ENCODE assay signal across 8 cellular contexts in genomic region chr7:10939911-10940747, GRCh38. TPM values are rescaled to one million over a fixed set of nuclear protein-coding genes. Genes with fewer than 3 reads are reported as not detected.
DNase-seq lines count a peak whose midpoint lies in the region; ATAC-seq and TF ChIP-seq lines count a peak whose summit lies in the region.

No MANE protein-coding gene starts in this region.

- 0% methylated on average over 45 to 61 of the region's 61 CpGs for WGBS in testis, 2 donors

- peaks cover 25% of the 10 kb centered on the region for H3K36me3 Mint-ChIP-seq in HFFc6 (ENCODE audit: low read depth)
- H3K36me3 Mint-ChIP-seq in activated naive CD4-positive, alpha-beta T cell treated with anti-CD3 and anti-CD28 coated beads, Interleukin-2, amount 10 ng/mL, durations not matched to agents 7 days and 5 days = peaks cover 25% of the 10 kb centered on the region

- H3K4me1 ChIP-seq in SJSA1 (replicated peaks) (peaks cover 7% of the 10 kb centered on the region), testis (peaks cover 19% of the 10 kb centered on the region)

- peaks cover 7% of the 10 kb centered on the region for H3K27me3 Mint-ChIP-seq in HFFc6 (ENCODE audit: insufficient read depth)
- no peaks in the 10 kb centered on the region for H3K27me3 Mint-ChIP-seq in activated naive CD4-positive, alpha-beta T cell treated with anti-CD3 and anti-CD28 coated beads, Interleukin-2, amount 10 ng/mL, durations not matched to agents 7 days and 5 days

- peak; percentile 53 for TF ChIP-seq POLR2A in testis (IDR thresholded peaks at IDR 0.05)

- no peaks in the 10 kb centered on the region for H3K27me3 ChIP-seq in GM06990 (replicated peaks; ENCODE audit: control insufficient read depth, insufficient read depth, low read length)
- no peaks in the 10 kb centered on the region for H3K27me3 ChIP-seq in SJSA1 (replicated peaks)
- H3K27me3 ChIP-seq in testis = no peaks in the 10 kb centered on the region

- H3K27ac Mint-ChIP-seq in HFFc6 = no peak overlapping the region
- no peak overlapping the region for H3K27ac Mint-ChIP-seq in activated naive CD4-positive, alpha-beta T cell treated with anti-CD3 and anti-CD28 coated beads, Interleukin-2, amount 10 ng/mL, durations not matched to agents 7 days and 5 days

- peak; percentile 99 for ATAC-seq in omental fat pad (ENCODE audit: low FRiP score)

- H3K9me3 ChIP-seq in SJSA1 (replicated peaks) (no peaks in the 10 kb centered on the region), testis (no peaks in the 10 kb centered on the region)

- peaks cover 2% of the 10 kb centered on the region for H3K36me3 ChIP-seq in GM06990 (ENCODE audit: control insufficient read depth, insufficient read depth, low read length)
- H3K36me3 ChIP-seq in SJSA1 = peaks cover 29% of the 10 kb centered on the region
- no peaks in the 10 kb centered on the region for H3K36me3 ChIP-seq in testis (ENCODE audit: low read depth, missing control alignments)

- no peak overlapping the region for H3K4me3 Mint-ChIP-seq in HFFc6
- no peak overlapping the region for H3K4me3 Mint-ChIP-seq in activated naive CD4-positive, alpha-beta T cell treated with anti-CD3 and anti-CD28 coated beads, Interleukin-2, amount 10 ng/mL, durations not matched to agents 7 days and 5 days

- DNase-seq in GM06990 (ENCODE audit: extremely low read depth, insufficient read length) = peak; percentile 98
- peak; percentile 91 for DNase-seq in HFFc6
- DNase-seq in NAMALWA (ENCODE audit: low spot score) = peak; percentile 98
- peak; percentile 92 to 99 for DNase-seq in SJSA1 (ENCODE audit: low read depth in 1 of 2, low spot score in 2 of 2)
- DNase-seq in activated naive CD4-positive, alpha-beta T cell treated with anti-CD3 and anti-CD28 coated beads, Interleukin-2, amount 10 ng/mL, durations not matched to agents 7 days and 5 days = peak; percentile 85
- peak; percentile 95 for DNase-seq in glomerular visceral epithelial cell (ENCODE audit: extremely low spot score)
- DNase-seq in omental fat pad (ENCODE audit: low spot score) = peak; percentile 46
- peak; percentile 93 for DNase-seq in testis

- no peak for TF ChIP-seq CTCF in GM06990 (IDR thresholded peaks at IDR 0.05; ENCODE audit: insufficient read depth, low read length, poor library complexity, severe bottlenecking)
- no peak for TF ChIP-seq CTCF in HFFc6 (IDR thresholded peaks at IDR 0.05)
- TF ChIP-seq CTCF in omental fat pad (IDR thresholded peaks at IDR 0.05) = no peak
- no peak for TF ChIP-seq CTCF in testis (IDR thresholded peaks at IDR 0.05)

- H3K4me1 Mint-ChIP-seq in HFFc6 (ENCODE audit: low read depth) = peaks cover 27% of the 10 kb centered on the region
- peaks cover 23% of the 10 kb centered on the region for H3K4me1 Mint-ChIP-seq in activated naive CD4-positive, alpha-beta T cell treated with anti-CD3 and anti-CD28 coated beads, Interleukin-2, amount 10 ng/mL, durations not matched to agents 7 days and 5 days

- peak overlapping the region; percentile 85 for H3K4me3 ChIP-seq in GM06990 (replicated peaks; ENCODE audit: low read depth, low read length)
- H3K4me3 ChIP-seq in SJSA1 = peak overlapping the region; percentile 57
- peak overlapping the region; percentile 79 to 85 for H3K4me3 ChIP-seq in testis

- no peaks in the 10 kb centered on the region for H3K9me3 Mint-ChIP-seq in HFFc6
- H3K9me3 Mint-ChIP-seq in activated naive CD4-positive, alpha-beta T cell treated with anti-CD3 and anti-CD28 coated beads, Interleukin-2, amount 10 ng/mL, durations not matched to agents 7 days and 5 days = no peaks in the 10 kb centered on the region

- CTCF ChIA-PET in activated naive CD4-positive, alpha-beta T cell treated with anti-CD3 and anti-CD28 coated beads, Interleukin-2, amount 10 ng/mL, durations not matched to agents 7 days and 5 days (lab: Charles Lee) = interaction anchor here (2.1 kb wide), 1 partner anchor 272 kb away, joined by 7 read pairs; no protein-coding TSS in a partner anchor

- intact Hi-C loops in testis (cut with DNase I; ENCODE audit: low total_unique reads) = no loop called here

- H3K27ac ChIP-seq in SJSA1 (peak overlapping the region; percentile 99), testis (peak overlapping the region; percentile 91 to 95)

RNA-seq across cellular contexts. Expression of gene PHF14, which starts 33.5 kb away (rescaled TPM):
- 10 to 100 TPM; 11.4 to 15.8 (median 13.3) TPM for total RNA-seq in HFFc6 (2021; fragmentation: NEBNext Ultra II Directional; extraction: Animal tissue kit (Norgen Biotek cat#: 25700))
- total RNA-seq in SJSA1 (2014; rRNA removed; shearing (Covaris generic)) = 26.9 and 44.5 TPM in 2 replicates
- total RNA-seq in omental fat pad (10 to 100 TPM; 23.2 to 46.8 (median 29.2) TPM), testis (10 to 100 TPM; 48.3 to 55.7 TPM)
- 11.2 TPM for polyA plus RNA-seq in testis (ENCODE audit: insufficient read depth, low read depth, low replicate concordance)

Comparison
In these comparisons a context has a peak if more than half of its experiments do, and no peak if none do; other contexts are left out.
1. Peak in every context shown above with its lines: DNase-seq, ATAC-seq, H3K4me3 ChIP-seq and H3K27ac ChIP-seq.
2. DNase-seq: peak in every context shown above with its lines; median percentile 98 in GM06990; 98 in NAMALWA; 96 in SJSA1; 95 in glomerular visceral epithelial cell; 93 in testis; 91 in HFFc6; 85 in activated naive CD4-positive, alpha-beta T cell treated with anti-CD3 and anti-CD28 coated beads, Interleukin-2, amount 10 ng/mL, durations not matched to agents 7 days and 5 days; 46 in omental fat pad.